In genomic region chr16:48335961-48336360, GRCh38 we compare ENCODE assay signal across 19 cellular contexts. TPM values are rescaled to one million over a fixed set of nuclear protein-coding genes. Genes with fewer than 3 reads are reported as not detected.
DNase-seq lines count a peak whose midpoint lies in the region; ATAC-seq and TF ChIP-seq lines count a peak whose summit lies in the region.
"Had no signal": no experiment of that assay in that cellular context is flagged by ENCODE, and none has a peak within 500 bp of the region (broad histone marks: within the 10 kb centered on the region; RNA-seq: fewer than 3 reads in every experiment).

No MANE protein-coding gene starts in this region.

- H3K36me3 ChIP-seq in HUES64 (ENCODE audit: insufficient read depth, low read length) (peaks cover 21% of the 10 kb centered on the region), PC-9 (ENCODE audit: low read depth) (0 out of 2 replicates have a peak, but pooled peaks cover 5% of the 10 kb centered on the region)
- H3K36me3 ChIP-seq: ovary, uterus had no signal

- peaks cover 5% of the 10 kb centered on the region for H3K9me3 Mint-ChIP-seq in chondrocyte (ENCODE audit: low read depth)
- H3K9me3 Mint-ChIP-seq: activated naive CD8-positive, alpha-beta T cell treated with anti-CD3 and anti-CD28 coated beads, Interleukin-2, amount 10 ng/mL, durations not matched to agents 7 days and 5 days had no signal

- DNase-seq in AG08395 (ENCODE audit: low spot score) (peak; percentile 55), chondrocyte (ENCODE audit: low spot score) (no peak), left kidney (ENCODE audit: low read depth, low spot score) (peak; percentile 28), left colon (no peak), NK-92 (lab: John Stamatoyannopoulos, UW; ENCODE audit: unreplicated experiment) (no peak), PC-9 (no peak)
- DNase-seq: activated CD4-positive, alpha-beta T cell treated with anti-CD3 and anti-CD28 coated beads, Interleukin-2, amount 50 U/mL, for 1 hour; activated naive CD8-positive, alpha-beta T cell treated with anti-CD3 and anti-CD28 coated beads, Interleukin-2, amount 10 ng/mL, durations not matched to agents 7 days and 5 days; activated T-cell treated with anti-CD3 and anti-CD28 coated beads, Interleukin-2, amount 50 U/mL, for 1 hour; GDM1; kidney; NCI-H1694; NCI-H446; ovary; stimulated activated naive CD4-positive, alpha-beta T cell; uterus had no signal

- POLR2A ChIA-PET in PC-9 (lab: Charles Lee; ENCODE audit: unreplicated experiment), result no interaction called here

- no peaks in the 10 kb centered on the region for H3K9me2 ChIP-seq in PC-9 (ENCODE audit: insufficient read depth)

- peak overlapping the region; percentile 31 for H3K4me3 Mint-ChIP-seq in chondrocyte (ENCODE audit: unreplicated experiment)
- H3K4me3 Mint-ChIP-seq: activated naive CD8-positive, alpha-beta T cell treated with anti-CD3 and anti-CD28 coated beads, Interleukin-2, amount 10 ng/mL, durations not matched to agents 7 days and 5 days had no signal

- BruUV-seq in PC-9 (replicated peaks; lab: Mats Ljungman, UMichigan), result no TSS peak

- H3F3A ChIP-seq in PC-9 (ENCODE audit: insufficient read depth, low read depth), result no peaks in the 10 kb centered on the region

- H3K4me1 ChIP-seq in HUES64 (ENCODE audit: insufficient read depth, low read length) (peaks cover 17% of the 10 kb centered on the region), PC-9 (replicated peaks; ENCODE audit: insufficient read depth) (no peaks in the 10 kb centered on the region)
- H3K4me1 ChIP-seq: uterus had no signal

- peak overlapping the region; percentile 99 for H3K27ac Mint-ChIP-seq in chondrocyte (ENCODE audit: unreplicated experiment)
- H3K27ac Mint-ChIP-seq: activated naive CD8-positive, alpha-beta T cell treated with anti-CD3 and anti-CD28 coated beads, Interleukin-2, amount 10 ng/mL, durations not matched to agents 7 days and 5 days had no signal

- TF ChIP-seq CTCF in chondrocyte (IDR thresholded peaks at IDR 0.05) (no peak), PC-9 (conservative IDR thresholded peaks at IDR 0.05) (no peak)

- 96% methylated on average over 3 of the region's 3 CpGs for WGBS in HUES64

- H3K27ac ChIP-seq in HUES64 (ENCODE audit: low read depth, low read length), result peak overlapping the region; percentile 14; the same call in 1 of the 2 replicates
- no peak overlapping the region for H3K27ac ChIP-seq in PC-9
- H3K27ac ChIP-seq: ovary, uterus had no signal

- intact Hi-C loops in left colon (cut with DNase I, micrococcal nuclease), result no loop called here
- intact Hi-C loops in PC-9 (cut with micrococcal nuclease; ENCODE audit: unreplicated experiment), result no loop called here

- H3K9me3 ChIP-seq in HUES64 (ENCODE audit: insufficient read depth, low read depth, low read length) (no peaks in the 10 kb centered on the region), PC-9 (ENCODE audit: insufficient read depth, low read depth) (no peaks in the 10 kb centered on the region)
- H3K9me3 ChIP-seq: ovary, uterus had no signal

- no peaks in the 10 kb centered on the region for H3K27me3 ChIP-seq in HUES64 (ENCODE audit: insufficient read depth, low read length)
- H3K27me3 ChIP-seq in PC-9 (ENCODE audit: insufficient read depth, low read depth), result no peaks in the 10 kb centered on the region
- H3K27me3 ChIP-seq: ovary, uterus had no signal

- no peak overlapping the region for H3K9ac ChIP-seq in HUES64 (ENCODE audit: low read depth, low read length)

- no peak overlapping the region for H2AFZ ChIP-seq in PC-9

- no peak overlapping the region for H3K4me2 ChIP-seq in PC-9

- H3K4me3 ChIP-seq in HUES64 (ENCODE audit: low read length), result no peak overlapping the region
- no peak overlapping the region for H3K4me3 ChIP-seq in PC-9
- H3K4me3 ChIP-seq: ovary, skin epidermis, uterus had no signal

- ATAC-seq in HG03442 (IDR thresholded peaks at IDR 0.05; ENCODE audit: unreplicated experiment) (no peak), left colon (no peak)

- no peaks in the 10 kb centered on the region for H3K27me3 Mint-ChIP-seq in chondrocyte (ENCODE audit: low read depth)
- H3K27me3 Mint-ChIP-seq: activated naive CD8-positive, alpha-beta T cell treated with anti-CD3 and anti-CD28 coated beads, Interleukin-2, amount 10 ng/mL, durations not matched to agents 7 days and 5 days had no signal

- H4K20me1 ChIP-seq in PC-9 (ENCODE audit: insufficient read depth), result no peaks in the 10 kb centered on the region

- no peaks in the 10 kb centered on the region for H3K79me2 ChIP-seq in PC-9 (ENCODE audit: low read depth)

- CTCF ChIA-PET in PC-9 (lab: Charles Lee), result no interaction called here

- H3K4me1 Mint-ChIP-seq in chondrocyte (ENCODE audit: low read depth), result peaks cover 36% of the 10 kb centered on the region

- peaks cover 36% of the 10 kb centered on the region for H3K36me3 Mint-ChIP-seq in chondrocyte (ENCODE audit: low read depth)

RNA-seq across cellular contexts. Expression of gene SIAH1, which starts 49.3 kb away (rescaled TPM):
- 36.8 TPM for polyA plus RNA-seq in HUES64 (2013, experiment 1 of 2)
- 40.1 TPM for polyA plus RNA-seq in HUES64 (2013, experiment 2 of 2)
- total RNA-seq in chondrocyte (33.8 to 52.0 TPM (median 34.5 TPM) in 3 replicates), left colon (10 to 100 TPM; 25.1 to 30.7 TPM), PC-9 (2021) (18.6 and 22.8 TPM in 2 replicates)

Comparison
In these comparisons a context has a peak if more than half of its experiments do, and no peak if none do; other contexts are left out.
1. DNase-seq: peak in AG08395 (single experiment) and left kidney (single experiment); none in chondrocyte (single experiment), left colon (0 of 2), NK-92 (single experiment) and PC-9 (0 of 2).